ENCODE assay signal across 7 cellular contexts in genomic region chr1:33256335-33256700, GRCh38. TPM values are rescaled to one million over a fixed set of nuclear protein-coding genes. Genes with fewer than 3 reads are reported as not detected.
DNase-seq lines count a peak whose midpoint lies in the region; ATAC-seq and TF ChIP-seq lines count a peak whose summit lies in the region.

A gene with protein sequence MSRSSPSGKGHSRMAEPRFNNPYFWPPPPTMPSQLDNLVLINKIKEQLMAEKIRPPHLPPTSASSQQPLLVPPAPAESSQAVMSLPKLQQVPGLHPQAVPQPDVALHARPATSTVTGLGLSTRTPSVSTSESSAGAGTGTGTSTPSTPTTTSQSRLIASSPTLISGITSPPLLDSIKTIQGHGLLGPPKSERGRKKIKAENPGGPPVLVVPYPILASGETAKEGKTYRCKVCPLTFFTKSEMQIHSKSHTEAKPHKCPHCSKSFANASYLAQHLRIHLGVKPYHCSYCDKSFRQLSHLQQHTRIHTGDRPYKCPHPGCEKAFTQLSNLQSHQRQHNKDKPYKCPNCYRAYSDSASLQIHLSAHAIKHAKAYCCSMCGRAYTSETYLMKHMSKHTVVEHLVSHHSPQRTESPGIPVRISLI (plus strand): TSS chr1:33256492. CDS start chr1:33270575, 14,083 bp downstream.

- H3K27me3 ChIP-seq in RWPE2 (ENCODE audit: insufficient read depth, poor library complexity, severe bottlenecking) = no peaks in the 10 kb centered on the region

- peak within 1 kb of the TSS; percentile 83 for H3K27ac ChIP-seq in RWPE2 (ENCODE audit: poor library complexity, severe bottlenecking)

- no peaks in the 10 kb centered on the region for H3K9me3 ChIP-seq in RWPE2 (ENCODE audit: severe bottlenecking)

- no peaks in the 10 kb centered on the region for H3K4me1 ChIP-seq in RWPE2 (ENCODE audit: insufficient read depth, poor library complexity, severe bottlenecking)

- peak within 1 kb of the TSS; percentile 82 to 95 for H3K27ac Mint-ChIP-seq in natural killer cell treated with Interleukin-12 subunit alpha and Interleukin-12 subunit beta and Interleukin-15 and Interleukin-18, amount 100 ng/mL, for 72 hours

- H3K4me3 ChIP-seq in RWPE2 (ENCODE audit: severe bottlenecking) = peak within 1 kb of the TSS; percentile 43
- H3K4me3 ChIP-seq in fibroblast of the aortic adventitia (ENCODE audit: low read depth, low read length) = peak within 1 kb of the TSS; percentile 68

- H3K9me3 Mint-ChIP-seq in natural killer cell treated with Interleukin-12 subunit alpha and Interleukin-12 subunit beta and Interleukin-15 and Interleukin-18, amount 100 ng/mL, for 72 hours = no peaks in the 10 kb centered on the region

- peaks cover 5 to 7% of the 10 kb centered on the region in 2 donors for H3K27me3 Mint-ChIP-seq in natural killer cell treated with Interleukin-12 subunit alpha and Interleukin-12 subunit beta and Interleukin-15 and Interleukin-18, amount 100 ng/mL, for 72 hours

- TF ChIP-seq CTCF in RWPE2 (IDR thresholded peaks at IDR 0.05; ENCODE audit: poor library complexity, severe bottlenecking) (no peak), fibroblast of the aortic adventitia (IDR thresholded peaks at IDR 0.05; ENCODE audit: insufficient read depth, low read length) (peak; percentile 43)

- H3K36me3 Mint-ChIP-seq in natural killer cell treated with Interleukin-12 subunit alpha and Interleukin-12 subunit beta and Interleukin-15 and Interleukin-18, amount 100 ng/mL, for 72 hours = no peaks in the 10 kb centered on the region

- peak within 1 kb of the TSS; percentile 90 for H3K4me3 Mint-ChIP-seq in natural killer cell treated with Interleukin-12 subunit alpha and Interleukin-12 subunit beta and Interleukin-15 and Interleukin-18, amount 100 ng/mL, for 72 hours

- DNase-seq in RWPE2 (ENCODE audit: low spot score) (no peak), fibroblast of the aortic adventitia (ENCODE audit: low read depth) (peak; percentile 56)
- DNase-seq in activated effector memory CD4-positive, alpha-beta T cell treated with anti-CD3 and anti-CD28 coated beads, Interleukin-2, amount 50 U/mL, for 16 hours = peak; percentile 89
- peak; percentile 71 for DNase-seq in natural killer cell treated with Interleukin-12 subunit alpha and Interleukin-12 subunit beta and Interleukin-15 and Interleukin-18, amount 100 ng/mL, for 72 hours (ENCODE audit: low spot score)
- DNase-seq in stimulated activated naive CD8-positive, alpha-beta T cell treated with anti-CD3 and anti-CD28 coated beads, Interleukin-15, Interleukin-2, amounts not matched to agents 100 U/mL and 50 U/mL, for 24 hours = peak; percentile 63

- H3K4me1 Mint-ChIP-seq in natural killer cell treated with Interleukin-12 subunit alpha and Interleukin-12 subunit beta and Interleukin-15 and Interleukin-18, amount 100 ng/mL, for 72 hours (ENCODE audit: low read depth in 2 of 2) = peaks cover 15 to 18% of the 10 kb centered on the region in 2 donors

- ATAC-seq in GM18498 (IDR thresholded peaks at IDR 0.05; ENCODE audit: unreplicated experiment) (peak; percentile 70), HG03280 (IDR thresholded peaks at IDR 0.05; ENCODE audit: unreplicated experiment) (peak; percentile 73), RWPE2 (ENCODE audit: low read depth) (peak; percentile 55)
- ATAC-seq in natural killer cell treated with Interleukin-12 subunit alpha and Interleukin-12 subunit beta and Interleukin-15 and Interleukin-18, amount 100 ng/mL, for 72 hours = peak; percentile 83 to 88
- ATAC-seq in stimulated activated naive CD8-positive, alpha-beta T cell treated with anti-CD3 and anti-CD28 coated beads, Interleukin-15, Interleukin-2, amounts not matched to agents 100 U/mL and 50 U/mL, for 24 hours = peak; percentile 75

- H3K36me3 ChIP-seq in RWPE2 (ENCODE audit: low read depth) = no peaks in the 10 kb centered on the region; the same call in 1 of the 2 replicates

RNA-seq across cellular contexts. Expression of the gene that starts here (rescaled TPM):
- 12.3 and 14.5 TPM in 2 replicates for total RNA-seq in fibroblast of the aortic adventitia (ENCODE audit: low replicate concordance)
- 1 to 10 TPM; 6.7 to 7.5 TPM for total RNA-seq in natural killer cell treated with Interleukin-12 subunit alpha and Interleukin-12 subunit beta and Interleukin-15 and Interleukin-18, amount 100 ng/mL, for 72 hours
